Comparison of ENCODE assay signal across 9 cellular contexts in genomic region chr9:6632516-6633328, GRCh38.
A peak's percentile ranks its signal among the peaks of the same experiment; 100 is the strongest.
DNase-seq lines count a peak whose midpoint lies in the region; ATAC-seq and TF ChIP-seq lines count a peak whose summit lies in the region.
"Had no signal": no experiment of that assay in that cellular context is flagged by ENCODE, and none has a peak within 500 bp of the region (broad histone marks: within the 10 kb centered on the region; RNA-seq: fewer than 3 reads in every experiment).

No MANE protein-coding gene starts in this region.

- TF ChIP-seq POLR2A in GM18505 (IDR thresholded peaks at IDR 0.05; ENCODE audit: borderline replicate concordance, extremely low read depth, insufficient read depth, insufficient read length) = peak; percentile 34

- DNase-seq in left kidney (ENCODE audit: low read depth, low spot score) = peak; percentile 79
- no peak for DNase-seq in NCI-H2171 treated with DMSO at 0.1 percent for 48 hours (lab: John Stamatoyannopoulos, UW)
- no peak for DNase-seq in DMS79 treated with DMSO at 0.1 percent for 48 hours (lab: John Stamatoyannopoulos, UW)
- DNase-seq in activated T-cell treated with anti-CD3 and anti-CD28 coated beads, Interleukin-2, amount 50 U/mL, for 48 hours = no peak
- DNase-seq: NCI-H524 had no signal

- peak; percentile 98 for ATAC-seq in GM18505 (IDR thresholded peaks at IDR 0.05; ENCODE audit: unreplicated experiment)
- peak; percentile 92 for ATAC-seq in GM21576 (IDR thresholded peaks at IDR 0.05; ENCODE audit: unreplicated experiment)
- peak; percentile 92 for ATAC-seq in HG03442 (IDR thresholded peaks at IDR 0.05; ENCODE audit: unreplicated experiment)
- ATAC-seq in SK-N-SH treated with all-trans-retinoic acid at 6 μM for 48 hours = no peak

TF ChIP-seq in SK-N-SH treated with all-trans-retinoic acid at 6 μM for 48 hours, 23 proteins besides CTCF, POLR2A, EP300 and RAD21:
- TF ChIP-seq TOX (CRISPR knock-in tag; IDR thresholded peaks at IDR 0.05; ENCODE audit: borderline replicate concordance) (no peak), ZNF70 (CRISPR knock-in tag; IDR thresholded peaks at IDR 0.05) (no peak), ZNF8 (CRISPR knock-in tag; IDR thresholded peaks at IDR 0.05) (no peak), CSDC2 (CRISPR knock-in tag; IDR thresholded peaks at IDR 0.05) (no peak), SNAI2 (CRISPR knock-in tag; IDR thresholded peaks at IDR 0.05) (no peak), POU6F1 (CRISPR knock-in tag; IDR thresholded peaks at IDR 0.05; ENCODE audit: borderline replicate concordance, low read depth) (no peak), ZC3H10 (CRISPR knock-in tag; IDR thresholded peaks at IDR 0.05) (no peak), TSHZ2 (CRISPR knock-in tag; IDR thresholded peaks at IDR 0.05) (no peak), CSRNP3 (CRISPR knock-in tag; IDR thresholded peaks at IDR 0.05) (no peak), ZNF565 (CRISPR knock-in tag; conservative IDR thresholded peaks at IDR 0.05; ENCODE audit: low read depth) (no peak)
